ENCODE assay signal across 1 cellular context in genomic region chr17:7834891-7835817, GRCh38.
TF ChIP-seq lines count a peak whose summit lies in the region.

No MANE protein-coding gene starts in this region.

TF ChIP-seq in GM12878, 131 proteins besides CTCF, POLR2A, EP300 and RAD21 (continued from another document and continues in another):
- TF ChIP-seq ZBTB11 (CRISPR knock-in tag; IDR thresholded peaks at IDR 0.05): no peak
- peak; percentile 21; the same call in 1 of the 2 replicates for TF ChIP-seq SPI1 (IDR thresholded peaks at IDR 0.05; ENCODE audit: borderline replicate concordance, insufficient read depth, low read depth, low read length)
- TF ChIP-seq RELB (IDR thresholded peaks at IDR 0.05; ENCODE audit: low read depth): peak; percentile 79
- TF ChIP-seq KDM1A (IDR thresholded peaks at IDR 0.05; ENCODE audit: borderline replicate concordance): no peak
- TF ChIP-seq FOXM1 (IDR thresholded peaks at IDR 0.05; ENCODE audit: low read depth, low read length): no peak
- no peak for TF ChIP-seq SREBF2 (IDR thresholded peaks at IDR 0.05; ENCODE audit: low read length)
- TF ChIP-seq CEBPZ (IDR thresholded peaks at IDR 0.05; ENCODE audit: low read depth, low read length): no peak
- TF ChIP-seq ZBED1 (IDR thresholded peaks at IDR 0.05; ENCODE audit: borderline replicate concordance): no peak
- TF ChIP-seq MEF2B (IDR thresholded peaks at IDR 0.05; ENCODE audit: partially characterized antibody, poor library complexity, severe bottlenecking): peak; percentile 74
- TF ChIP-seq IKZF2 (IDR thresholded peaks at IDR 0.05): peak; percentile 85 to 87
- TF ChIP-seq, protein P1, sequence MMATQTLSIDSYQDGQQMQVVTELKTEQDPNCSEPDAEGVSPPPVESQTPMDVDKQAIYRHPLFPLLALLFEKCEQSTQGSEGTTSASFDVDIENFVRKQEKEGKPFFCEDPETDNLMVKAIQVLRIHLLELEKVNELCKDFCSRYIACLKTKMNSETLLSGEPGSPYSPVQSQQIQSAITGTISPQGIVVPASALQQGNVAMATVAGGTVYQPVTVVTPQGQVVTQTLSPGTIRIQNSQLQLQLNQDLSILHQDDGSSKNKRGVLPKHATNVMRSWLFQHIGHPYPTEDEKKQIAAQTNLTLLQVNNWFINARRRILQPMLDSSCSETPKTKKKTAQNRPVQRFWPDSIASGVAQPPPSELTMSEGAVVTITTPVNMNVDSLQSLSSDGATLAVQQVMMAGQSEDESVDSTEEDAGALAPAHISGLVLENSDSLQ (IDR thresholded peaks at IDR 0.05): no peak
- no peak for TF ChIP-seq KAT2A (conservative IDR thresholded peaks at IDR 0.05; ENCODE audit: control insufficient read depth, low read depth, low read length)
- TF ChIP-seq, protein P2, sequence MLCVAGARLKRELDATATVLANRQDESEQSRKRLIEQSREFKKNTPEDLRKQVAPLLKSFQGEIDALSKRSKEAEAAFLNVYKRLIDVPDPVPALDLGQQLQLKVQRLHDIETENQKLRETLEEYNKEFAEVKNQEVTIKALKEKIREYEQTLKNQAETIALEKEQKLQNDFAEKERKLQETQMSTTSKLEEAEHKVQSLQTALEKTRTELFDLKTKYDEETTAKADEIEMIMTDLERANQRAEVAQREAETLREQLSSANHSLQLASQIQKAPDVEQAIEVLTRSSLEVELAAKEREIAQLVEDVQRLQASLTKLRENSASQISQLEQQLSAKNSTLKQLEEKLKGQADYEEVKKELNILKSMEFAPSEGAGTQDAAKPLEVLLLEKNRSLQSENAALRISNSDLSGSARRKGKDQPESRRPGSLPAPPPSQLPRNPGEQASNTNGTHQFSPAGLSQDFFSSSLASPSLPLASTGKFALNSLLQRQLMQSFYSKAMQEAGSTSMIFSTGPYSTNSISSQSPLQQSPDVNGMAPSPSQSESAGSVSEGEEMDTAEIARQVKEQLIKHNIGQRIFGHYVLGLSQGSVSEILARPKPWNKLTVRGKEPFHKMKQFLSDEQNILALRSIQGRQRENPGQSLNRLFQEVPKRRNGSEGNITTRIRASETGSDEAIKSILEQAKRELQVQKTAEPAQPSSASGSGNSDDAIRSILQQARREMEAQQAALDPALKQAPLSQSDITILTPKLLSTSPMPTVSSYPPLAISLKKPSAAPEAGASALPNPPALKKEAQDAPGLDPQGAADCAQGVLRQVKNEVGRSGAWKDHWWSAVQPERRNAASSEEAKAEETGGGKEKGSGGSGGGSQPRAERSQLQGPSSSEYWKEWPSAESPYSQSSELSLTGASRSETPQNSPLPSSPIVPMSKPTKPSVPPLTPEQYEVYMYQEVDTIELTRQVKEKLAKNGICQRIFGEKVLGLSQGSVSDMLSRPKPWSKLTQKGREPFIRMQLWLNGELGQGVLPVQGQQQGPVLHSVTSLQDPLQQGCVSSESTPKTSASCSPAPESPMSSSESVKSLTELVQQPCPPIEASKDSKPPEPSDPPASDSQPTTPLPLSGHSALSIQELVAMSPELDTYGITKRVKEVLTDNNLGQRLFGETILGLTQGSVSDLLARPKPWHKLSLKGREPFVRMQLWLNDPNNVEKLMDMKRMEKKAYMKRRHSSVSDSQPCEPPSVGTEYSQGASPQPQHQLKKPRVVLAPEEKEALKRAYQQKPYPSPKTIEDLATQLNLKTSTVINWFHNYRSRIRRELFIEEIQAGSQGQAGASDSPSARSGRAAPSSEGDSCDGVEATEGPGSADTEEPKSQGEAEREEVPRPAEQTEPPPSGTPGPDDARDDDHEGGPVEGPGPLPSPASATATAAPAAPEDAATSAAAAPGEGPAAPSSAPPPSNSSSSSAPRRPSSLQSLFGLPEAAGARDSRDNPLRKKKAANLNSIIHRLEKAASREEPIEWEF (IDR thresholded peaks at IDR 0.05; ENCODE audit: insufficient replicate concordance, low read depth, low read length): no peak
- no peak for TF ChIP-seq TCF3 (IDR thresholded peaks at IDR 0.05; ENCODE audit: borderline replicate concordance, insufficient read depth, low read depth, low read length)
- TF ChIP-seq RUNX3 (IDR thresholded peaks at IDR 0.05; ENCODE audit: low read length): no peak
- TF ChIP-seq NRF1 (conservative IDR thresholded peaks at IDR 0.05; ENCODE audit: low read depth, low read length): peak; percentile 64
- TF ChIP-seq PAX5 (IDR thresholded peaks at IDR 0.05; ENCODE audit: borderline replicate concordance, low read depth, low read length): peak; percentile 69; the same call in 1 of the 2 replicates
- no peak for TF ChIP-seq REST (IDR thresholded peaks at IDR 0.05; ENCODE audit: low read depth, low read length)
- peak; percentile 77 for TF ChIP-seq MYC (IDR thresholded peaks at IDR 0.05; ENCODE audit: insufficient read depth, insufficient read length, insufficient replicate concordance, low read length, severe bottlenecking)
- TF ChIP-seq, protein P3, sequence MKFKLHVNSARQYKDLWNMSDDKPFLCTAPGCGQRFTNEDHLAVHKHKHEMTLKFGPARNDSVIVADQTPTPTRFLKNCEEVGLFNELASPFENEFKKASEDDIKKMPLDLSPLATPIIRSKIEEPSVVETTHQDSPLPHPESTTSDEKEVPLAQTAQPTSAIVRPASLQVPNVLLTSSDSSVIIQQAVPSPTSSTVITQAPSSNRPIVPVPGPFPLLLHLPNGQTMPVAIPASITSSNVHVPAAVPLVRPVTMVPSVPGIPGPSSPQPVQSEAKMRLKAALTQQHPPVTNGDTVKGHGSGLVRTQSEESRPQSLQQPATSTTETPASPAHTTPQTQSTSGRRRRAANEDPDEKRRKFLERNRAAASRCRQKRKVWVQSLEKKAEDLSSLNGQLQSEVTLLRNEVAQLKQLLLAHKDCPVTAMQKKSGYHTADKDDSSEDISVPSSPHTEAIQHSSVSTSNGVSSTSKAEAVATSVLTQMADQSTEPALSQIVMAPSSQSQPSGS (IDR thresholded peaks at IDR 0.05; ENCODE audit: low read length): no peak
- TF ChIP-seq SMARCA5 (IDR thresholded peaks at IDR 0.05): no peak; the same call in 1 of the 2 replicates
- TF ChIP-seq ZBTB40 (IDR thresholded peaks at IDR 0.05; ENCODE audit: borderline replicate concordance): peak; percentile 63; the same call in 1 of the 2 replicates
- TF ChIP-seq ZZZ3 (IDR thresholded peaks at IDR 0.05; ENCODE audit: control insufficient read depth, insufficient read length, low read depth): no peak
- TF ChIP-seq RFX5 (IDR thresholded peaks at IDR 0.05; ENCODE audit: low read depth, low read length): peak; percentile 92
- TF ChIP-seq USF1 (IDR thresholded peaks at IDR 0.05; ENCODE audit: borderline replicate concordance, extremely low read length, insufficient read depth, low read depth, low read length): peak; percentile 54
